8 cellular contexts compared by ENCODE assay signal in genomic region chr11:63531074-63531792, GRCh38. TPM values are rescaled to one million over a fixed set of nuclear protein-coding genes. Genes with fewer than 3 reads are reported as not detected.
DNase-seq lines count a peak whose midpoint lies in the region; ATAC-seq and TF ChIP-seq lines count a peak whose summit lies in the region.
"Not testable (repeated sequence)": the region's sequence is repeated elsewhere in the genome, so short reads cannot be mapped to it uniquely, and the experiment has no call there.

No MANE protein-coding gene starts in this region.

- not testable (repeated sequence) for TF ChIP-seq CTCF in GM06990 (IDR thresholded peaks at IDR 0.05; ENCODE audit: insufficient read depth, low read length, poor library complexity, severe bottlenecking); endodermal cell (conservative IDR thresholded peaks at IDR 0.05); lower lobe of right lung (IDR thresholded peaks at IDR 0.05); transverse colon (IDR thresholded peaks at IDR 0.05)

- H3K27ac ChIP-seq in endodermal cell (ENCODE audit: low read depth, low read length) = peak overlapping the region; percentile 59
- peak overlapping the region; percentile 79 for H3K27ac ChIP-seq in lower lobe of right lung
- H3K27ac ChIP-seq in transverse colon = peak overlapping the region in 2 of 4 donors; percentile 37 to 39

- not testable (repeated sequence) for H3K27me3 ChIP-seq in GM06990 (replicated peaks; ENCODE audit: control insufficient read depth, insufficient read depth, low read length); endodermal cell (ENCODE audit: control insufficient read depth, insufficient read depth, low read length, poor library complexity, severe bottlenecking); lower lobe of right lung (ENCODE audit: low read depth); transverse colon

- not testable (repeated sequence) for H3K9me3 ChIP-seq in endodermal cell (ENCODE audit: control insufficient read depth, low read length); lower lobe of right lung; transverse colon

- H3K36me3 ChIP-seq in GM06990 (ENCODE audit: control insufficient read depth, insufficient read depth, low read length); endodermal cell (ENCODE audit: control insufficient read depth, insufficient read depth, low read length); lower lobe of right lung; transverse colon: not testable (repeated sequence)

- not testable (repeated sequence) for H3K9me3 Mint-ChIP-seq in activated T-cell treated with anti-CD3 and anti-CD28 coated beads, Interleukin-2, amount 50 U/mL, for 72 hours; endodermal cell

- not testable (repeated sequence) for H3K4me3 ChIP-seq in GM06990 (replicated peaks; ENCODE audit: low read depth, low read length); lower lobe of right lung; transverse colon
- H3K4me3 ChIP-seq in endodermal cell (ENCODE audit: low read length) = peak overlapping the region; percentile 16

- H3K36me3 Mint-ChIP-seq in activated T-cell treated with anti-CD3 and anti-CD28 coated beads, Interleukin-2, amount 50 U/mL, for 72 hours (ENCODE audit: insufficient read depth in 2 of 2); endodermal cell (ENCODE audit: low read depth): not testable (repeated sequence)

- in situ Hi-C loops in transverse colon (cut with MboI; ENCODE audit: low pct_ligation_motif_present in 1 of 4, low pct_unique_long_range_greater_than_20kb in 1 of 4, low sequenced_read_pairs in 3 of 4) = not testable (repeated sequence)

- intact Hi-C loops in lower lobe of right lung (cut with DNase I); transverse colon (cut with DNase I; ENCODE audit: low total_unique reads): not testable (repeated sequence)

- WGBS in endodermal cell (ENCODE audit: insufficient coverage in 1 of 2, insufficient read length in 1 of 2), 2 experiments = 49% methylated on average over 3 of the region's 6 CpGs; no CpG with 5 or more reads in 1 of the 2 experiments
- WGBS in transverse colon (ENCODE audit: low coverage in 1 of 2), 2 donors = 76 to 80% methylated on average over 1 to 5 of the region's 6 CpGs

- DNase-seq in GM06990 (ENCODE audit: extremely low read depth, insufficient read length) (peak; percentile 35), RPMI8226 (peak; percentile 85), endodermal cell (peak; percentile 78), transverse colon (peak; percentile 24)
- DNase-seq in activated T-cell treated with anti-CD3 and anti-CD28 coated beads, Interleukin-2, amount 50 U/mL, for 72 hours = peak; percentile 62 to 70
- not testable (repeated sequence) for DNase-seq in lower lobe of right lung

- H3K4me3 Mint-ChIP-seq in activated T-cell treated with anti-CD3 and anti-CD28 coated beads, Interleukin-2, amount 50 U/mL, for 72 hours = peak overlapping the region; percentile 33 to 63
- H3K4me3 Mint-ChIP-seq in endodermal cell = not testable (repeated sequence)

- not testable (repeated sequence) for H3K27me3 Mint-ChIP-seq in activated T-cell treated with anti-CD3 and anti-CD28 coated beads, Interleukin-2, amount 50 U/mL, for 72 hours (ENCODE audit: low read depth); endodermal cell (ENCODE audit: insufficient read depth)

- TF ChIP-seq EP300 in transverse colon (IDR thresholded peaks at IDR 0.05; ENCODE audit: low read depth) = not testable (repeated sequence)

- ATAC-seq in GM21723 (IDR thresholded peaks at IDR 0.05; ENCODE audit: unreplicated experiment) = peak; percentile 66
- ATAC-seq in HG03565 (IDR thresholded peaks at IDR 0.05; ENCODE audit: unreplicated experiment) = peak; percentile 73
- peak; percentile 77 to 85 for ATAC-seq in activated T-cell treated with anti-CD3 and anti-CD28 coated beads, Interleukin-2, amount 50 U/mL, for 72 hours (replicated peaks in 1 of 2)
- peak; percentile 86 to 95 for ATAC-seq in lower lobe of right lung

- TF ChIP-seq POLR2A in transverse colon (IDR thresholded peaks at IDR 0.05) = not testable (repeated sequence)

- H3K4me1 ChIP-seq in endodermal cell (ENCODE audit: control insufficient read depth, insufficient read depth, low read length) = peaks cover 11% of the 10 kb centered on the region
- H3K4me1 ChIP-seq in lower lobe of right lung = peaks cover 33% of the 10 kb centered on the region
- peaks cover 5 to 28% (median 8%) of the 10 kb centered on the region in 4 donors for H3K4me1 ChIP-seq in transverse colon

- peaks cover 76% of the 10 kb centered on the region for H3K4me1 Mint-ChIP-seq in activated T-cell treated with anti-CD3 and anti-CD28 coated beads, Interleukin-2, amount 50 U/mL, for 72 hours (ENCODE audit: low read depth)
- H3K4me1 Mint-ChIP-seq in endodermal cell = peaks cover 49% of the 10 kb centered on the region

- not testable (repeated sequence) for H3K27ac Mint-ChIP-seq in activated T-cell treated with anti-CD3 and anti-CD28 coated beads, Interleukin-2, amount 50 U/mL, for 72 hours
- H3K27ac Mint-ChIP-seq in endodermal cell = peak overlapping the region; percentile 87

- H3K9ac ChIP-seq in endodermal cell (ENCODE audit: extremely low read depth, low read length, poor library complexity, severe bottlenecking) = peak overlapping the region; percentile 16

RNA-seq across cellular contexts. Expression of gene PLAAT4, which starts 5.4 kb away (rescaled TPM):
- 100 to 1,000 TPM in 1 of 2 donors, 10 to 100 TPM in 1; 60.6 to 101 TPM for total RNA-seq in activated T-cell treated with anti-CD3 and anti-CD28 coated beads, Interleukin-2, amount 50 U/mL, for 72 hours
- under 1 TPM in 1 of 2 donors, not detected in 1; 0.58 TPM for total RNA-seq in endodermal cell
- polyA plus RNA-seq in endodermal cell (2013, experiment 1 of 2) = not detected
- polyA plus RNA-seq in endodermal cell (2013, experiment 2 of 2) = not detected
- total RNA-seq in lower lobe of right lung = 150 TPM
- total RNA-seq in transverse colon = 10 to 100 TPM; 35.4 to 78.6 (median 40.7) TPM

RNA-seq across cellular contexts. Expression of gene LGALS12, which starts 25.3 kb away (rescaled TPM):
- under 1 TPM; 0.37 to 0.38 TPM for total RNA-seq in activated T-cell treated with anti-CD3 and anti-CD28 coated beads, Interleukin-2, amount 50 U/mL, for 72 hours
- total RNA-seq in endodermal cell (10 to 100 TPM in 1 of 2 donors, 1 to 10 TPM in 1; 6.7 to 15.9 TPM), lower lobe of right lung (0.68 TPM), transverse colon (under 1 TPM in 1 of 4 donors, not detected in 3; 0.64 TPM)
- 0.50 TPM for polyA plus RNA-seq in endodermal cell (2013, experiment 1 of 2)
- polyA plus RNA-seq in endodermal cell (2013, experiment 2 of 2) = 0.62 TPM

RNA-seq across cellular contexts. Expression of gene PLAAT2, which starts 31.9 kb away (rescaled TPM):
- total RNA-seq in activated T-cell treated with anti-CD3 and anti-CD28 coated beads, Interleukin-2, amount 50 U/mL, for 72 hours = under 1 TPM in 1 of 2 donors, not detected in 1; 0.35 TPM
- total RNA-seq in endodermal cell (not detected), lower lobe of right lung (2.9 TPM), transverse colon (10 to 100 TPM in 3 of 4 donors, not detected in 1; 38.7 to 47.9 (median 43.0) TPM)
- not detected for polyA plus RNA-seq in endodermal cell (2013, experiment 1 of 2)
- polyA plus RNA-seq in endodermal cell (2013, experiment 2 of 2) = not detected

RNA-seq across cellular contexts. Expression of gene PLAAT5, which starts 40.3 kb away (rescaled TPM):
- 1 to 10 TPM; 1.7 to 2.8 TPM for total RNA-seq in activated T-cell treated with anti-CD3 and anti-CD28 coated beads, Interleukin-2, amount 50 U/mL, for 72 hours
- total RNA-seq in endodermal cell (10 to 100 TPM; 14.0 to 18.1 TPM), lower lobe of right lung (2.2 TPM), transverse colon (1 to 10 TPM in 1 of 4 donors, under 1 TPM in 1, not detected in 2; 0.79 to 1.4 TPM)
- polyA plus RNA-seq in endodermal cell (2013, experiment 1 of 2) = 0.71 TPM
- polyA plus RNA-seq in endodermal cell (2013, experiment 2 of 2) = 0.33 TPM

Comparison
In these comparisons a context has a peak if more than half of its experiments do, and no peak if none do; other contexts are left out.
1. RNA of gene PLAAT4, which starts 5.4 kb away (total RNA-seq): 150 TPM in lower lobe of right lung (single experiment), 60.6 to 101 TPM in activated T-cell treated with anti-CD3 and anti-CD28 coated beads, Interleukin-2, amount 50 U/mL, for 72 hours and 35.4 to 78.6 TPM in transverse colon; 0.58 TPM in endodermal cell; every median in the first group is over 10 times any median in the second.
2. Peak in every context shown above with its lines, with median percentiles within 50 percentile points of each other: ATAC-seq.